8 cellular contexts compared by ENCODE assay signal in the genomic region with DNA sequence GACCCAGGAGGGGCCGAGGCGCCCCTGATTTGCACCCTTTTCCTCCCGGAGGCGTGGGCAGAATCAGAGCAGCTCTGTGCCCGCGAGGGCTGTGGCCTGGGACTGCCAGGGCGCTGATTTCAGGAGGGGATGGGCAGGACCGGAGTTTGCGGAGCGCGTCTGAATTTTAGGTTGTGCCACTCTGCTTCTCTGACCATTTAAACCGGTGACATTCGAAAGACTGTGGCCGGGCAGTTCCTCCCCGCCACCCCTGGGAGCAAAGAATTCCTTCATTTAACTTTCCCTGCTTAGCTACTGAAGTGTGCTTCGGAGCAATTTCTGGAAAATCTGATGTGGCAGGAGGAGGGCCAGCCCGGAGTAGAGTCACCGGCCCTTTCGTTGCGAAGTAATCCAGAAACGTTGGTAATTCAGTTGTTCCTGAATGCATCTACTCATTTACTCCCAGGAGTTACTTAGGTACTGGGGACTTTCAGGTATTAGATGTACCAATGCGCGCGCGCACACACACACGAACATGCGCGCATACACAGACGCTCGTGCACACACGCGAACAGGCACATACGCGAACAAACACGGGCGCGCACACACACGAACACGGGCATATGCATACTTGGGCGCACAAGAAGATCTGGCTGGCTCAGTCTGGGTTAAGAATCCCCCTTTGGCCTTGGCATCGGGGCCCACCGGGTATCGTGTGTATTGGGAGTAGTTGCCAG. TPM values are rescaled to one million over a fixed set of nuclear protein-coding genes. Genes with fewer than 3 reads are reported as not detected.
DNase-seq lines count a peak whose midpoint lies in the region; ATAC-seq and TF ChIP-seq lines count a peak whose summit lies in the region.

No MANE protein-coding gene starts in this region.

- H3K27ac ChIP-seq in SJCRH30 (no peak overlapping the region), right lobe of liver (peak overlapping the region in 2 of 3 donors; percentile 51 to 72)

- H3K9me3 Mint-ChIP-seq in stimulated activated naive B cell treated with anti-CD40 and anti-IgM and Interleukin-4, amounts not matched to agents 10 μg/mL and 1 μg/mL and 100 μg/mL, for 72 hours = no peaks in the 10 kb centered on the region

- TF ChIP-seq POLR2A in right lobe of liver (IDR thresholded peaks at IDR 0.05) = no peak

- H3K4me1 ChIP-seq in SJCRH30 (no peaks in the 10 kb centered on the region), right lobe of liver (peaks cover 0 to 10% (median 2%) of the 10 kb centered on the region in 4 donors)

- H3K27me3 ChIP-seq in SJCRH30 = no peaks in the 10 kb centered on the region
- H3K27me3 ChIP-seq in right lobe of liver = no peaks in the 10 kb centered on the region

- H3K4me3 Mint-ChIP-seq in stimulated activated naive B cell treated with anti-CD40 and anti-IgM and Interleukin-4, amounts not matched to agents 10 μg/mL and 1 μg/mL and 100 μg/mL, for 72 hours = peak overlapping the region; percentile 82 to 84

- under 1% methylated on average over 28 of the region's 43 CpGs for WGBS in right lobe of liver (ENCODE audit: insufficient coverage, low coverage, low lambda C conversion rate, missing lambda C conversion rate)

- DNase-seq in activated T-cell treated with anti-CD3 and anti-CD28 coated beads for 48 hours (ENCODE audit: low read depth) = peak; percentile 23
- no peak for DNase-seq in activated T-cell treated with anti-CD3 and anti-CD28 coated beads, Interleukin-2, amount 50 U/mL, for 1 hour
- DNase-seq in SJCRH30 = no peak
- peak; percentile 58 for DNase-seq in dermis blood vessel endothelial cell
- peak; percentile 50 to 73 (median 56) for DNase-seq in right lobe of liver
- DNase-seq in stimulated activated naive B cell treated with anti-CD40 and anti-IgM and Interleukin-4, amounts not matched to agents 10 μg/mL and 1 μg/mL and 100 μg/mL, for 72 hours = no peak
- DNase-seq in amniotic stem cell (lab: John Stamatoyannopoulos, UW) = no peak
- no peak for DNase-seq in NK-92 (lab: John Stamatoyannopoulos, UW; ENCODE audit: unreplicated experiment)

- peaks cover 0 to 1% of the 10 kb centered on the region in 2 donors for H3K36me3 Mint-ChIP-seq in stimulated activated naive B cell treated with anti-CD40 and anti-IgM and Interleukin-4, amounts not matched to agents 10 μg/mL and 1 μg/mL and 100 μg/mL, for 72 hours

- peak; percentile 62 to 78 (median 74) for ATAC-seq in right lobe of liver
- peak; percentile 66 to 71 for ATAC-seq in stimulated activated naive B cell treated with anti-CD40 and anti-IgM and Interleukin-4, amounts not matched to agents 10 μg/mL and 1 μg/mL and 100 μg/mL, for 72 hours (replicated peaks)

- H3K9me3 ChIP-seq in SJCRH30 (replicated peaks) (no peaks in the 10 kb centered on the region), right lobe of liver (no peaks in the 10 kb centered on the region)

- H3K4me3 ChIP-seq in SJCRH30 = peak overlapping the region; percentile 63
- peak overlapping the region; percentile 71 to 83 (median 76) for H3K4me3 ChIP-seq in right lobe of liver

- H3K27me3 Mint-ChIP-seq in stimulated activated naive B cell treated with anti-CD40 and anti-IgM and Interleukin-4, amounts not matched to agents 10 μg/mL and 1 μg/mL and 100 μg/mL, for 72 hours = peaks cover 38 to 41% of the 10 kb centered on the region in 2 donors

- peaks cover 5 to 8% of the 10 kb centered on the region in 2 donors for H3K4me1 Mint-ChIP-seq in stimulated activated naive B cell treated with anti-CD40 and anti-IgM and Interleukin-4, amounts not matched to agents 10 μg/mL and 1 μg/mL and 100 μg/mL, for 72 hours

- H3K27ac Mint-ChIP-seq in stimulated activated naive B cell treated with anti-CD40 and anti-IgM and Interleukin-4, amounts not matched to agents 10 μg/mL and 1 μg/mL and 100 μg/mL, for 72 hours = peak overlapping the region; percentile 43

- no peak for TF ChIP-seq CTCF in right lobe of liver (IDR thresholded peaks at IDR 0.05)

- intact Hi-C loops in right lobe of liver (cut with DNase I) = no loop called here

- H3K36me3 ChIP-seq in SJCRH30 (no peaks in the 10 kb centered on the region), right lobe of liver (no peaks in the 10 kb centered on the region)

RNA-seq across cellular contexts. Expression of gene CCDC170, which starts 0.6 kb away (rescaled TPM):
- total RNA-seq in SJCRH30 (2014; rRNA removed; shearing (Covaris generic)) = not detected in 2 replicates
- total RNA-seq in dermis blood vessel endothelial cell (not detected in 2 replicates), right lobe of liver (under 1 TPM; 0.31 to 0.93 (median 0.55) TPM)

RNA-seq across cellular contexts. Expression of gene RMND1, which starts 42.5 kb away (rescaled TPM):
- total RNA-seq in SJCRH30 (2014; rRNA removed; shearing (Covaris generic)) = 33.1 and 33.3 TPM in 2 replicates
- total RNA-seq in dermis blood vessel endothelial cell = 27.9 and 32.2 TPM in 2 replicates
- 10 to 100 TPM; 13.1 to 23.4 (median 19.5) TPM for total RNA-seq in right lobe of liver

Comparison
In these comparisons a context has a peak if more than half of its experiments do, and no peak if none do; other contexts are left out.
1. DNase-seq: peak in activated T-cell treated with anti-CD3 and anti-CD28 coated beads for 48 hours (single experiment), dermis blood vessel endothelial cell (single experiment) and right lobe of liver (3 of 3); none in activated T-cell treated with anti-CD3 and anti-CD28 coated beads, Interleukin-2, amount 50 U/mL, for 1 hour (single experiment), SJCRH30 (0 of 2), stimulated activated naive B cell treated with anti-CD40 and anti-IgM and Interleukin-4, amounts not matched to agents 10 μg/mL and 1 μg/mL and 100 μg/mL, for 72 hours (single experiment), amniotic stem cell (single experiment) and NK-92 (single experiment).